In the genomic region with DNA sequence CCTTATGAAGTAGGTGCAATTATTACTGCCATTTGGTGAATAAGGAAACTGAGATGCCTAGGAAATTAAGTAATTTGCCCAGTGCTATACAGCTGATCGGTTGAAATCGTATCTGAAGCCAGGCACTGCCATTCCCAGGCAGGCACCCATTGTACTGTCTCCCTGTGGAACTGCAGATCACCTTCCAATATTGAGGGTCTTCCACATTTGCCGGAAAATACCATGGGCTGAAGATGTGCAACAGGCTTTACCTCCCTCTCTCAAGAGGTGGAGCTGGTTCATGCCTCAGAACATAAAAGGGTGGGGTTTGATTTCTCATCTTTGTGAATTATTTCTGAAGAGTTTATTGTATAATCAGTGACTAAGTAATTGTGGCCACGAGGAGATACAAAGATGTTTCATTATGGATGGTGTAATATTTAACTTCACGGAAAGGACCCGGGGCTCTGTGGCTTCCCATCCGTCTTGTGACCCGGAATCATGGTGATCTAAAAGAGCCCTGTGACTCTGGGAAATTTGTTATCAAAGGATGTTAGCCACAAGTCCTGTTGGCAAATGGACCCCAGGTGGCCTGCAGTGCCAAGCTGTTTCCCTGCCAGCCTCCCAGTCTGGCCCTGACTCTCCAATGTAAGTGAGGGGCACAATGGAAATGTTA, we compare ENCODE assay signal across 26 cellular contexts.
DNase-seq lines count a peak whose midpoint lies in the region; ATAC-seq and TF ChIP-seq lines count a peak whose summit lies in the region.
"Had no signal": no experiment of that assay in that cellular context is flagged by ENCODE, and none has a peak within 500 bp of the region (broad histone marks: within the 10 kb centered on the region; RNA-seq: fewer than 3 reads in every experiment).

No MANE protein-coding gene starts in this region.

- H3K4ac ChIP-seq in neuronal stem cell (ENCODE audit: low read length) = no peak overlapping the region

- CTCF ChIA-PET in PC-9 (lab: Charles Lee) = no interaction called here

- intact Hi-C loops in PC-9 (cut with micrococcal nuclease; ENCODE audit: unreplicated experiment) = loop anchor here (5.0 kb wide), 1 partner anchor 32 kb away; no protein-coding TSS in a partner anchor
- intact Hi-C loops in esophagus muscularis mucosa (cut with DNase I) = no loop called here
- intact Hi-C loops in mucosa of descending colon (cut with DNase I, micrococcal nuclease) = no loop called here

- H3K36me3 Mint-ChIP-seq in nephron progenitor cell (ENCODE audit: low read depth) = no peaks in the 10 kb centered on the region
- H3K36me3 Mint-ChIP-seq: activated naive CD4-positive, alpha-beta T cell treated with anti-CD3 and anti-CD28 coated beads, Interleukin-2, amount 50 U/mL, for 72 hours had no signal

- H2BK5ac ChIP-seq in neuronal stem cell (ENCODE audit: low read length) = no peak overlapping the region

- H2AFZ ChIP-seq in PC-9 (no peak overlapping the region), neuronal stem cell (ENCODE audit: low read length) (no peak overlapping the region)

- 83% methylated on average over 8 of the region's 8 CpGs for WGBS in esophagus muscularis mucosa
- WGBS in neuronal stem cell (ENCODE audit: extremely low coverage in 2 of 2, insufficient read length in 2 of 2, insufficient replicate concordance in 1 of 2), 2 donors = no CpG with 5 or more reads among the region's 8 CpGs

- no peak overlapping the region for H3K23ac ChIP-seq in neuronal stem cell (ENCODE audit: low read depth, low read length, poor library complexity)

- H3K36me3 ChIP-seq in PC-9 (ENCODE audit: low read depth) = no peaks in the 10 kb centered on the region
- no peaks in the 10 kb centered on the region for H3K36me3 ChIP-seq in esophagus muscularis mucosa
- H3K36me3 ChIP-seq in mucosa of descending colon (ENCODE audit: low read depth) = peaks cover 3% of the 10 kb centered on the region
- no peaks in the 10 kb centered on the region for H3K36me3 ChIP-seq in HAP-1 (replicated peaks)
- no peaks in the 10 kb centered on the region for H3K36me3 ChIP-seq in neuronal stem cell (replicated peaks in 1 of 2; ENCODE audit: control insufficient read depth in 2 of 2, insufficient read depth in 2 of 2, low read length in 2 of 2)
- H3K36me3 ChIP-seq: heart right ventricle, neutrophil, tibial nerve had no signal

- TF ChIP-seq POLR2A in esophagus muscularis mucosa (IDR thresholded peaks at IDR 0.05; ENCODE audit: low read depth) = no peak

- H3K4me2 ChIP-seq in PC-9 = no peak overlapping the region
- no peak overlapping the region for H3K4me2 ChIP-seq in neuronal stem cell (ENCODE audit: insufficient read depth, low read length, poor library complexity, severe bottlenecking)

- H3K27me3 ChIP-seq in PC-9 (ENCODE audit: insufficient read depth, low read depth) = no peaks in the 10 kb centered on the region
- no peaks in the 10 kb centered on the region for H3K27me3 ChIP-seq in esophagus muscularis mucosa
- H3K27me3 ChIP-seq in HAP-1 (ENCODE audit: low read depth) = no peaks in the 10 kb centered on the region
- H3K27me3 ChIP-seq in neuronal stem cell (ENCODE audit: control insufficient read depth in 3 of 3, insufficient read depth in 3 of 3, low read depth in 1 of 3, low read length in 3 of 3) = peaks cover 0 to 6% (median 0%) of the 10 kb centered on the region in 3 experiments
- H3K27me3 ChIP-seq: heart right ventricle, neutrophil, tibial nerve had no signal

- H3K9me3 Mint-ChIP-seq in nephron progenitor cell = no peaks in the 10 kb centered on the region
- H3K9me3 Mint-ChIP-seq: activated naive CD4-positive, alpha-beta T cell treated with anti-CD3 and anti-CD28 coated beads, Interleukin-2, amount 50 U/mL, for 72 hours; T-helper 2 cell treated with Interferon-gamma antibody and Interleukin-4, amounts not matched to agents 5 μg/mL and 100 μg/mL, for 36 hours had no signal

- no peak overlapping the region for H3K9ac ChIP-seq in neuronal stem cell (ENCODE audit: low read depth, low read length, poor library complexity)

- peak overlapping the region; percentile 76; the same call in 1 of the 2 replicates for H3K27ac ChIP-seq in PC-9
- H3K27ac ChIP-seq in esophagus muscularis mucosa (replicated peaks in 1 of 4) = no peak overlapping the region
- H3K27ac ChIP-seq in neuronal stem cell (replicated peaks; ENCODE audit: low read length) = no peak overlapping the region
- H3K27ac ChIP-seq: neutrophil had no signal

- POLR2A ChIA-PET in PC-9 (lab: Charles Lee; ENCODE audit: unreplicated experiment) = interaction anchor here (0.7 kb wide), 1 partner anchor 354 kb away, joined by 3 read pairs; no protein-coding TSS in a partner anchor

- no peak for TF ChIP-seq EP300 in esophagus muscularis mucosa (IDR thresholded peaks at IDR 0.05)

- H3K14ac ChIP-seq in neuronal stem cell (ENCODE audit: low read length) = no peak overlapping the region

- H3K9me3 ChIP-seq in PC-9 (ENCODE audit: insufficient read depth, low read depth) (no peaks in the 10 kb centered on the region), esophagus muscularis mucosa (no peaks in the 10 kb centered on the region), mucosa of descending colon (no peaks in the 10 kb centered on the region), HAP-1 (no peaks in the 10 kb centered on the region), neuronal stem cell (replicated peaks in 1 of 2; ENCODE audit: control insufficient read depth in 2 of 2, insufficient read depth in 1 of 2, low read depth in 1 of 2, low read length in 2 of 2) (peaks cover 0 to 3% of the 10 kb centered on the region in 2 donors)
- H3K9me3 ChIP-seq: heart right ventricle, neutrophil, tibial nerve had no signal

- H3K9me2 ChIP-seq in PC-9 (ENCODE audit: insufficient read depth) = no peaks in the 10 kb centered on the region

- peaks cover 6% of the 10 kb centered on the region for H3K27me3 Mint-ChIP-seq in nephron progenitor cell (ENCODE audit: low read depth, poor library complexity)

- H3K18ac ChIP-seq in neuronal stem cell (ENCODE audit: low read length) = no peak overlapping the region

- in situ Hi-C loops in ACHN (cut with HindIII; ENCODE audit: low pct_ligation_motif_present, low pct_unique_long_range_greater_than_20kb, low sequenced_read_pairs) = no loop called here
- in situ Hi-C loops in HAP-1 (cut with MboI; ENCODE audit: low sequenced_read_pairs) = no loop called here

- no peak overlapping the region for H2BK15ac ChIP-seq in neuronal stem cell (ENCODE audit: low read length)

- H4K91ac ChIP-seq in neuronal stem cell (ENCODE audit: low read depth, low read length, poor library complexity) = no peak overlapping the region

- H3K79me1 ChIP-seq in neuronal stem cell (ENCODE audit: low read depth, low read length) = no peaks in the 10 kb centered on the region

- no peaks in the 10 kb centered on the region for H4K20me1 ChIP-seq in PC-9 (ENCODE audit: insufficient read depth)

- no peak overlapping the region for H4K8ac ChIP-seq in neuronal stem cell (ENCODE audit: low read depth, low read length)

- no peaks in the 10 kb centered on the region for H3K79me2 ChIP-seq in PC-9 (ENCODE audit: low read depth)

- peaks cover 18% of the 10 kb centered on the region for H3F3A ChIP-seq in PC-9 (ENCODE audit: insufficient read depth, low read depth)

- H3K4me3 ChIP-seq in PC-9 (no peak overlapping the region), esophagus muscularis mucosa (no peak overlapping the region), mucosa of descending colon (no peak overlapping the region), HAP-1 (no peak overlapping the region), neuronal stem cell (ENCODE audit: low read length in 2 of 2) (no peak overlapping the region)
- H3K4me3 ChIP-seq: heart right ventricle, tibial nerve had no signal

- no peak overlapping the region for H2AK5ac ChIP-seq in neuronal stem cell (ENCODE audit: low read depth, low read length)

- H3K4me3 Mint-ChIP-seq in nephron progenitor cell = no peak overlapping the region
- H3K4me3 Mint-ChIP-seq: T-helper 2 cell treated with Interferon-gamma antibody and Interleukin-4, amounts not matched to agents 5 μg/mL and 100 μg/mL, for 36 hours had no signal

- H3K4me1 Mint-ChIP-seq in nephron progenitor cell = peaks cover 21% of the 10 kb centered on the region

- TF ChIP-seq CTCF in PC-9 (conservative IDR thresholded peaks at IDR 0.05) (no peak), esophagus muscularis mucosa (IDR thresholded peaks at IDR 0.05) (no peak), mucosa of descending colon (IDR thresholded peaks at IDR 0.05) (no peak), nephron progenitor cell (IDR thresholded peaks at IDR 0.05) (no peak)

- H2BK12ac ChIP-seq in neuronal stem cell (ENCODE audit: low read length) = no peak overlapping the region

- no peak overlapping the region for H2BK120ac ChIP-seq in neuronal stem cell (ENCODE audit: low read depth, low read length)

- H3K4me1 ChIP-seq in PC-9 (replicated peaks; ENCODE audit: insufficient read depth) (peaks cover 50% of the 10 kb centered on the region), esophagus muscularis mucosa (peaks cover 16 to 38% (median 21%) of the 10 kb centered on the region in 4 donors), mucosa of descending colon (ENCODE audit: low read depth) (peaks cover 27% of the 10 kb centered on the region), HAP-1 (no peaks in the 10 kb centered on the region), neuronal stem cell (ENCODE audit: control insufficient read depth in 2 of 2, insufficient read depth in 1 of 2, low read depth in 1 of 2, low read length in 2 of 2) (peaks cover 0 to 4% of the 10 kb centered on the region in 2 donors)

- BruUV-seq in PC-9 (replicated peaks; lab: Mats Ljungman, UMichigan) = no TSS peak

- no peak overlapping the region for H3K27ac Mint-ChIP-seq in nephron progenitor cell
- H3K27ac Mint-ChIP-seq: activated naive CD4-positive, alpha-beta T cell treated with anti-CD3 and anti-CD28 coated beads, Interleukin-2, amount 50 U/mL, for 72 hours; T-helper 2 cell treated with Interferon-gamma antibody and Interleukin-4, amounts not matched to agents 5 μg/mL and 100 μg/mL, for 36 hours had no signal

- peak; percentile 35 for DNase-seq in ACHN
- no peak for DNase-seq in PC-9
- peak; percentile 70 for DNase-seq in esophagus muscularis mucosa (ENCODE audit: extremely low spot score)
- DNase-seq in mucosa of descending colon = peak in 2 of 3 donors; percentile 50 to 53
- DNase-seq in NCI-H1436 treated with DMSO at 0.1 percent for 48 hours (lab: John Stamatoyannopoulos, UW) = no peak
- no peak for DNase-seq in HAP-1 (ENCODE audit: low spot score in 2 of 2)
- DNase-seq in neuronal stem cell (ENCODE audit: low spot score) = no peak
- DNase-seq in nephron progenitor cell = no peak
- DNase-seq: activated CD8-positive, alpha-beta memory T cell treated with anti-CD3 and anti-CD28 coated beads for 24 hours; activated effector memory CD4-positive, alpha-beta T cell treated with Interleukin-2 at 50 U/mL for 16 hours; cortex of kidney; foreskin fibroblast; HCEC 1CT; heart right ventricle; IMR-90; NCI-H2107; NCI-H345; NCI-H69; SHP77 treated with DMSO at 0.1 percent for 48 hours; stimulated activated CD4-positive, alpha-beta T cell treated with anti-CD3 and anti-CD28 coated beads, Interleukin-4, amount 100 ng/mL, for 24 hours had no signal

- peak; percentile 66 for ATAC-seq in mucosa of descending colon
- ATAC-seq: activated naive CD4-positive, alpha-beta T cell treated with anti-CD3 and anti-CD28 coated beads, Interleukin-2, amount 50 U/mL, for 72 hours; esophagus mucosa; heart right ventricle; sciatic nerve had no signal

Comparison
In these comparisons a context has a peak if more than half of its experiments do, and no peak if none do; other contexts are left out.
1. DNase-seq: peak in ACHN (single experiment), esophagus muscularis mucosa (single experiment) and mucosa of descending colon (2 of 3); none in PC-9 (0 of 2), NCI-H1436 treated with DMSO at 0.1 percent for 48 hours (single experiment), HAP-1 (0 of 2), neuronal stem cell (single experiment) and nephron progenitor cell (single experiment).